1 cellular context compared by ENCODE assay signal in the genomic region with DNA sequence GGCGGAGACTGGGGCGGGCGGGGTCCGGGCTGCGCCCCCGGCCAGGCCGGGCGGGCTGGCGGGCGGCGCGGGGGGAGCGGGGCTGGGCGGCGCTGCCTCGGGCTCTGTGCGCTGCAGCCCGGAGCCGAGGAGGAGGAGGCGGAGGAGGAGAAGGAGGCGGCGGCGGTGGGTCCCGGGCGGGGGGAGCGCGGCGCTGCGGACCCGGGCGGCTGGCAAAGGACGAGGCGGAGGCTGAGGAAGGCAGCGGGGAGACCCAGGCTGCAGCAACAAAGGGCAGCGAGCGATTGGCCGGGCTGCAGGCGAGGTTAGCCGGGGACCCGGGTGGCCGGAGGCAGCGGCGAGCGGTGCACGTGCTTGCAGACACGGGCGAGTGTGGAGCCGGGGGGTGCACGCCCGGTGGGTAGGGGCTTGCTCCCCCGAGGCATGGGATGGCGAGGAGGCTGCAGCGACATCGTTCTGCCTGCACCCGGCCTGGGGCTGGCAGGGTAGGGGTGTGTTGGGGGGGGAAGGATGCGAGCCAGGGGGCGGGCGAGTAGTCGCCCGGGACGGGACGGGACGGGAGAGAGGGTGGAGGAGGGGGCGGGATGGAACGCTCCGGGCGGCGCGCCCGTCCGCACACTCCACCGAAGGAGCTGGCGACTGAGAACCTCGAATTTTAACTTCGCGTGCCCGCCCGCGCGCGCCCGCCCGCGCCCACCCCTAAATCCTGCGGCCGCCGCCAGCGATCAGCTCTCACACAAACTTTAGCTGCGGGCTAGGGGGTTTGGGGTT.
A peak's percentile ranks its signal among the peaks of the same experiment; 100 is the strongest.
TF ChIP-seq lines count a peak whose summit lies in the region.

No MANE protein-coding gene starts in this region.

TF ChIP-seq in WTC11, 78 proteins besides CTCF, POLR2A, EP300 and RAD21 (continued from another document and continues in another):
- TF ChIP-seq, protein P1, sequence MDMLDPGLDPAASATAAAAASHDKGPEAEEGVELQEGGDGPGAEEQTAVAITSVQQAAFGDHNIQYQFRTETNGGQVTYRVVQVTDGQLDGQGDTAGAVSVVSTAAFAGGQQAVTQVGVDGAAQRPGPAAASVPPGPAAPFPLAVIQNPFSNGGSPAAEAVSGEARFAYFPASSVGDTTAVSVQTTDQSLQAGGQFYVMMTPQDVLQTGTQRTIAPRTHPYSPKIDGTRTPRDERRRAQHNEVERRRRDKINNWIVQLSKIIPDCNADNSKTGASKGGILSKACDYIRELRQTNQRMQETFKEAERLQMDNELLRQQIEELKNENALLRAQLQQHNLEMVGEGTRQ (CRISPR knock-in tag; IDR thresholded peaks at IDR 0.05), result peak; percentile 31; the same call in 1 of the 2 replicates
- TF ChIP-seq IRF2 (CRISPR knock-in tag; IDR thresholded peaks at IDR 0.05; ENCODE audit: borderline replicate concordance, low read depth), result no peak
- no peak for TF ChIP-seq SMAD4 (CRISPR knock-in tag; IDR thresholded peaks at IDR 0.05)
- TF ChIP-seq, protein P2, sequence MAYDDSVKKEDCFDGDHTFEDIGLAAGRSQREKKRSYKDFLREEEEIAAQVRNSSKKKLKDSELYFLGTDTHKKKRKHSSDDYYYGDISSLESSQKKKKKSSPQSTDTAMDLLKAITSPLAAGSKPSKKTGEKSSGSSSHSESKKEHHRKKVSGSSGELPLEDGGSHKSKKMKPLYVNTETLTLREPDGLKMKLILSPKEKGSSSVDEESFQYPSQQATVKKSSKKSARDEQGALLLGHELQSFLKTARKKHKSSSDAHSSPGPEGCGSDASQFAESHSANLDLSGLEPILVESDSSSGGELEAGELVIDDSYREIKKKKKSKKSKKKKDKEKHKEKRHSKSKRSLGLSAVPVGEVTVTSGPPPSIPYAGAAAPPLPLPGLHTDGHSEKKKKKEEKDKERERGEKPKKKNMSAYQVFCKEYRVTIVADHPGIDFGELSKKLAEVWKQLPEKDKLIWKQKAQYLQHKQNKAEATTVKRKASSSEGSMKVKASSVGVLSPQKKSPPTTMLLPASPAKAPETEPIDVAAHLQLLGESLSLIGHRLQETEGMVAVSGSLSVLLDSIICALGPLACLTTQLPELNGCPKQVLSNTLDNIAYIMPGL (CRISPR knock-in tag; IDR thresholded peaks at IDR 0.05), result peak; percentile 52; the same call in 1 of the 2 replicates
- TF ChIP-seq NFATC4 (CRISPR knock-in tag; IDR thresholded peaks at IDR 0.05), result no peak
- TF ChIP-seq SOX15 (CRISPR knock-in tag; IDR thresholded peaks at IDR 0.05), result no peak
- no peak for TF ChIP-seq TEAD4 (CRISPR knock-in tag; IDR thresholded peaks at IDR 0.05)
- TF ChIP-seq, protein P3, sequence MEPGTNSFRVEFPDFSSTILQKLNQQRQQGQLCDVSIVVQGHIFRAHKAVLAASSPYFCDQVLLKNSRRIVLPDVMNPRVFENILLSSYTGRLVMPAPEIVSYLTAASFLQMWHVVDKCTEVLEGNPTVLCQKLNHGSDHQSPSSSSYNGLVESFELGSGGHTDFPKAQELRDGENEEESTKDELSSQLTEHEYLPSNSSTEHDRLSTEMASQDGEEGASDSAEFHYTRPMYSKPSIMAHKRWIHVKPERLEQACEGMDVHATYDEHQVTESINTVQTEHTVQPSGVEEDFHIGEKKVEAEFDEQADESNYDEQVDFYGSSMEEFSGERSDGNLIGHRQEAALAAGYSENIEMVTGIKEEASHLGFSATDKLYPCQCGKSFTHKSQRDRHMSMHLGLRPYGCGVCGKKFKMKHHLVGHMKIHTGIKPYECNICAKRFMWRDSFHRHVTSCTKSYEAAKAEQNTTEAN (CRISPR knock-in tag; IDR thresholded peaks at IDR 0.05), result peak; percentile 80; the same call in 1 of the 2 replicates
- no peak for TF ChIP-seq FOXJ3 (CRISPR knock-in tag; IDR thresholded peaks at IDR 0.05; ENCODE audit: borderline replicate concordance)
- TF ChIP-seq, protein P4, sequence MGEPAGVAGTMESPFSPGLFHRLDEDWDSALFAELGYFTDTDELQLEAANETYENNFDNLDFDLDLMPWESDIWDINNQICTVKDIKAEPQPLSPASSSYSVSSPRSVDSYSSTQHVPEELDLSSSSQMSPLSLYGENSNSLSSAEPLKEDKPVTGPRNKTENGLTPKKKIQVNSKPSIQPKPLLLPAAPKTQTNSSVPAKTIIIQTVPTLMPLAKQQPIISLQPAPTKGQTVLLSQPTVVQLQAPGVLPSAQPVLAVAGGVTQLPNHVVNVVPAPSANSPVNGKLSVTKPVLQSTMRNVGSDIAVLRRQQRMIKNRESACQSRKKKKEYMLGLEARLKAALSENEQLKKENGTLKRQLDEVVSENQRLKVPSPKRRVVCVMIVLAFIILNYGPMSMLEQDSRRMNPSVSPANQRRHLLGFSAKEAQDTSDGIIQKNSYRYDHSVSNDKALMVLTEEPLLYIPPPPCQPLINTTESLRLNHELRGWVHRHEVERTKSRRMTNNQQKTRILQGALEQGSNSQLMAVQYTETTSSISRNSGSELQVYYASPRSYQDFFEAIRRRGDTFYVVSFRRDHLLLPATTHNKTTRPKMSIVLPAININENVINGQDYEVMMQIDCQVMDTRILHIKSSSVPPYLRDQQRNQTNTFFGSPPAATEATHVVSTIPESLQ (CRISPR knock-in tag; IDR thresholded peaks at IDR 0.05), result no peak
- TF ChIP-seq SMAD3 (CRISPR knock-in tag; IDR thresholded peaks at IDR 0.05; ENCODE audit: borderline replicate concordance), result no peak
- TF ChIP-seq, protein P5, sequence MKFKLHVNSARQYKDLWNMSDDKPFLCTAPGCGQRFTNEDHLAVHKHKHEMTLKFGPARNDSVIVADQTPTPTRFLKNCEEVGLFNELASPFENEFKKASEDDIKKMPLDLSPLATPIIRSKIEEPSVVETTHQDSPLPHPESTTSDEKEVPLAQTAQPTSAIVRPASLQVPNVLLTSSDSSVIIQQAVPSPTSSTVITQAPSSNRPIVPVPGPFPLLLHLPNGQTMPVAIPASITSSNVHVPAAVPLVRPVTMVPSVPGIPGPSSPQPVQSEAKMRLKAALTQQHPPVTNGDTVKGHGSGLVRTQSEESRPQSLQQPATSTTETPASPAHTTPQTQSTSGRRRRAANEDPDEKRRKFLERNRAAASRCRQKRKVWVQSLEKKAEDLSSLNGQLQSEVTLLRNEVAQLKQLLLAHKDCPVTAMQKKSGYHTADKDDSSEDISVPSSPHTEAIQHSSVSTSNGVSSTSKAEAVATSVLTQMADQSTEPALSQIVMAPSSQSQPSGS (CRISPR knock-in tag; IDR thresholded peaks at IDR 0.05; ENCODE audit: borderline replicate concordance, low read depth), result no peak
- TF ChIP-seq, protein P6, sequence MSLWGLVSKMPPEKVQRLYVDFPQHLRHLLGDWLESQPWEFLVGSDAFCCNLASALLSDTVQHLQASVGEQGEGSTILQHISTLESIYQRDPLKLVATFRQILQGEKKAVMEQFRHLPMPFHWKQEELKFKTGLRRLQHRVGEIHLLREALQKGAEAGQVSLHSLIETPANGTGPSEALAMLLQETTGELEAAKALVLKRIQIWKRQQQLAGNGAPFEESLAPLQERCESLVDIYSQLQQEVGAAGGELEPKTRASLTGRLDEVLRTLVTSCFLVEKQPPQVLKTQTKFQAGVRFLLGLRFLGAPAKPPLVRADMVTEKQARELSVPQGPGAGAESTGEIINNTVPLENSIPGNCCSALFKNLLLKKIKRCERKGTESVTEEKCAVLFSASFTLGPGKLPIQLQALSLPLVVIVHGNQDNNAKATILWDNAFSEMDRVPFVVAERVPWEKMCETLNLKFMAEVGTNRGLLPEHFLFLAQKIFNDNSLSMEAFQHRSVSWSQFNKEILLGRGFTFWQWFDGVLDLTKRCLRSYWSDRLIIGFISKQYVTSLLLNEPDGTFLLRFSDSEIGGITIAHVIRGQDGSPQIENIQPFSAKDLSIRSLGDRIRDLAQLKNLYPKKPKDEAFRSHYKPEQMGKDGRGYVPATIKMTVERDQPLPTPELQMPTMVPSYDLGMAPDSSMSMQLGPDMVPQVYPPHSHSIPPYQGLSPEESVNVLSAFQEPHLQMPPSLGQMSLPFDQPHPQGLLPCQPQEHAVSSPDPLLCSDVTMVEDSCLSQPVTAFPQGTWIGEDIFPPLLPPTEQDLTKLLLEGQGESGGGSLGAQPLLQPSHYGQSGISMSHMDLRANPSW (CRISPR knock-in tag; conservative IDR thresholded peaks at IDR 0.05; ENCODE audit: low read depth), result no peak
- TF ChIP-seq, protein P7, sequence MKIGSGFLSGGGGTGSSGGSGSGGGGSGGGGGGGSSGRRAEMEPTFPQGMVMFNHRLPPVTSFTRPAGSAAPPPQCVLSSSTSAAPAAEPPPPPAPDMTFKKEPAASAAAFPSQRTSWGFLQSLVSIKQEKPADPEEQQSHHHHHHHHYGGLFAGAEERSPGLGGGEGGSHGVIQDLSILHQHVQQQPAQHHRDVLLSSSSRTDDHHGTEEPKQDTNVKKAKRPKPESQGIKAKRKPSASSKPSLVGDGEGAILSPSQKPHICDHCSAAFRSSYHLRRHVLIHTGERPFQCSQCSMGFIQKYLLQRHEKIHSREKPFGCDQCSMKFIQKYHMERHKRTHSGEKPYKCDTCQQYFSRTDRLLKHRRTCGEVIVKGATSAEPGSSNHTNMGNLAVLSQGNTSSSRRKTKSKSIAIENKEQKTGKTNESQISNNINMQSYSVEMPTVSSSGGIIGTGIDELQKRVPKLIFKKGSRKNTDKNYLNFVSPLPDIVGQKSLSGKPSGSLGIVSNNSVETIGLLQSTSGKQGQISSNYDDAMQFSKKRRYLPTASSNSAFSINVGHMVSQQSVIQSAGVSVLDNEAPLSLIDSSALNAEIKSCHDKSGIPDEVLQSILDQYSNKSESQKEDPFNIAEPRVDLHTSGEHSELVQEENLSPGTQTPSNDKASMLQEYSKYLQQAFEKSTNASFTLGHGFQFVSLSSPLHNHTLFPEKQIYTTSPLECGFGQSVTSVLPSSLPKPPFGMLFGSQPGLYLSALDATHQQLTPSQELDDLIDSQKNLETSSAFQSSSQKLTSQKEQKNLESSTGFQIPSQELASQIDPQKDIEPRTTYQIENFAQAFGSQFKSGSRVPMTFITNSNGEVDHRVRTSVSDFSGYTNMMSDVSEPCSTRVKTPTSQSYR (CRISPR knock-in tag; IDR thresholded peaks at IDR 0.05), result no peak; the same call in 1 of the 2 replicates
- no peak for TF ChIP-seq RORB (CRISPR knock-in tag; IDR thresholded peaks at IDR 0.05)
- TF ChIP-seq ZNF232 (CRISPR knock-in tag; IDR thresholded peaks at IDR 0.05), result no peak; the same call in 1 of the 2 replicates
- no peak for TF ChIP-seq ZNF416 (CRISPR knock-in tag; IDR thresholded peaks at IDR 0.05)
- TF ChIP-seq FOXK1 (CRISPR knock-in tag; IDR thresholded peaks at IDR 0.05), result 0 out of 2 replicates have a peak, but pooled peaks have one; percentile 32
- TF ChIP-seq TEAD1 (CRISPR knock-in tag; IDR thresholded peaks at IDR 0.05), result no peak
- TF ChIP-seq ZBTB21 (CRISPR knock-in tag; IDR thresholded peaks at IDR 0.05; ENCODE audit: borderline replicate concordance), result no peak
- TF ChIP-seq, protein P8, sequence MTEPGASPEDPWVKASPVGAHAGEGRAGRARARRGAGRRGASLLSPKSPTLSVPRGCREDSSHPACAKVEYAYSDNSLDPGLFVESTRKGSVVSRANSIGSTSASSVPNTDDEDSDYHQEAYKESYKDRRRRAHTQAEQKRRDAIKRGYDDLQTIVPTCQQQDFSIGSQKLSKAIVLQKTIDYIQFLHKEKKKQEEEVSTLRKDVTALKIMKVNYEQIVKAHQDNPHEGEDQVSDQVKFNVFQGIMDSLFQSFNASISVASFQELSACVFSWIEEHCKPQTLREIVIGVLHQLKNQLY (CRISPR knock-in tag; IDR thresholded peaks at IDR 0.05), result no peak
- peak; percentile 21; the same call in 1 of the 2 replicates for TF ChIP-seq TCF7 (CRISPR knock-in tag; IDR thresholded peaks at IDR 0.05; ENCODE audit: low read depth)
- TF ChIP-seq, protein P9, sequence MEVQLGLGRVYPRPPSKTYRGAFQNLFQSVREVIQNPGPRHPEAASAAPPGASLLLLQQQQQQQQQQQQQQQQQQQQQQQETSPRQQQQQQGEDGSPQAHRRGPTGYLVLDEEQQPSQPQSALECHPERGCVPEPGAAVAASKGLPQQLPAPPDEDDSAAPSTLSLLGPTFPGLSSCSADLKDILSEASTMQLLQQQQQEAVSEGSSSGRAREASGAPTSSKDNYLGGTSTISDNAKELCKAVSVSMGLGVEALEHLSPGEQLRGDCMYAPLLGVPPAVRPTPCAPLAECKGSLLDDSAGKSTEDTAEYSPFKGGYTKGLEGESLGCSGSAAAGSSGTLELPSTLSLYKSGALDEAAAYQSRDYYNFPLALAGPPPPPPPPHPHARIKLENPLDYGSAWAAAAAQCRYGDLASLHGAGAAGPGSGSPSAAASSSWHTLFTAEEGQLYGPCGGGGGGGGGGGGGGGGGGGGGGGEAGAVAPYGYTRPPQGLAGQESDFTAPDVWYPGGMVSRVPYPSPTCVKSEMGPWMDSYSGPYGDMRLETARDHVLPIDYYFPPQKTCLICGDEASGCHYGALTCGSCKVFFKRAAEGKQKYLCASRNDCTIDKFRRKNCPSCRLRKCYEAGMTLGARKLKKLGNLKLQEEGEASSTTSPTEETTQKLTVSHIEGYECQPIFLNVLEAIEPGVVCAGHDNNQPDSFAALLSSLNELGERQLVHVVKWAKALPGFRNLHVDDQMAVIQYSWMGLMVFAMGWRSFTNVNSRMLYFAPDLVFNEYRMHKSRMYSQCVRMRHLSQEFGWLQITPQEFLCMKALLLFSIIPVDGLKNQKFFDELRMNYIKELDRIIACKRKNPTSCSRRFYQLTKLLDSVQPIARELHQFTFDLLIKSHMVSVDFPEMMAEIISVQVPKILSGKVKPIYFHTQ (CRISPR knock-in tag; IDR thresholded peaks at IDR 0.05), result no peak
- no peak for TF ChIP-seq MXD4 (CRISPR knock-in tag; IDR thresholded peaks at IDR 0.05; ENCODE audit: borderline replicate concordance)
- TF ChIP-seq, protein P10, sequence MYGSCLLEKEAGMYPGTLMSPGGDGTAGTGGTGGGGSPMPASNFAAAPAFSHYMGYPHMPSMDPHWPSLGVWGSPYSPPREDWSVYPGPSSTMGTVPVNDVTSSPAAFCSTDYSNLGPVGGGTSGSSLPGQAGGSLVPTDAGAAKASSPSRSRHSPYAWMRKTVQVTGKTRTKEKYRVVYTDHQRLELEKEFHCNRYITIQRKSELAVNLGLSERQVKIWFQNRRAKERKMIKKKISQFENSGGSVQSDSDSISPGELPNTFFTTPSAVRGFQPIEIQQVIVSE (CRISPR knock-in tag; IDR thresholded peaks at IDR 0.05; ENCODE audit: borderline replicate concordance), result no peak
- TF ChIP-seq CBFB (CRISPR knock-in tag; IDR thresholded peaks at IDR 0.05; ENCODE audit: low read depth), result no peak
- TF ChIP-seq MYBL2 (CRISPR knock-in tag; IDR thresholded peaks at IDR 0.05), result no peak
- TF ChIP-seq, protein P11, sequence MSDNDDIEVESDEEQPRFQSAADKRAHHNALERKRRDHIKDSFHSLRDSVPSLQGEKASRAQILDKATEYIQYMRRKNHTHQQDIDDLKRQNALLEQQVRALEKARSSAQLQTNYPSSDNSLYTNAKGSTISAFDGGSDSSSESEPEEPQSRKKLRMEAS (CRISPR knock-in tag; IDR thresholded peaks at IDR 0.05), result peak; percentile 59; the same call in 1 of the 2 replicates
- no peak for TF ChIP-seq NR3C1 (CRISPR knock-in tag; conservative IDR thresholded peaks at IDR 0.05; ENCODE audit: low read depth)
- no peak for TF ChIP-seq TP53 (CRISPR knock-in tag; IDR thresholded peaks at IDR 0.05)
- TF ChIP-seq, protein P12, sequence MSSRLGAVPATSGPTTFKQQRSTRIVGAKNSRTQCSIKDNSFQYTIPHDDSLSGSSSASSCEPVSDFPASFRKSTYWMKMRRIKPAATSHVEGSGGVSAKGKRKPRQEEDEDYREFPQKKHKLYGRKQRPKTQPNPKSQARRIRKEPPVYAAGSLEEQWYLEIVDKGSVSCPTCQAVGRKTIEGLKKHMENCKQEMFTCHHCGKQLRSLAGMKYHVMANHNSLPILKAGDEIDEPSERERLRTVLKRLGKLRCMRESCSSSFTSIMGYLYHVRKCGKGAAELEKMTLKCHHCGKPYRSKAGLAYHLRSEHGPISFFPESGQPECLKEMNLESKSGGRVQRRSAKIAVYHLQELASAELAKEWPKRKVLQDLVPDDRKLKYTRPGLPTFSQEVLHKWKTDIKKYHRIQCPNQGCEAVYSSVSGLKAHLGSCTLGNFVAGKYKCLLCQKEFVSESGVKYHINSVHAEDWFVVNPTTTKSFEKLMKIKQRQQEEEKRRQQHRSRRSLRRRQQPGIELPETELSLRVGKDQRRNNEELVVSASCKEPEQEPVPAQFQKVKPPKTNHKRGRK (CRISPR knock-in tag; IDR thresholded peaks at IDR 0.05; ENCODE audit: borderline replicate concordance), result no peak
- TF ChIP-seq, protein P13, sequence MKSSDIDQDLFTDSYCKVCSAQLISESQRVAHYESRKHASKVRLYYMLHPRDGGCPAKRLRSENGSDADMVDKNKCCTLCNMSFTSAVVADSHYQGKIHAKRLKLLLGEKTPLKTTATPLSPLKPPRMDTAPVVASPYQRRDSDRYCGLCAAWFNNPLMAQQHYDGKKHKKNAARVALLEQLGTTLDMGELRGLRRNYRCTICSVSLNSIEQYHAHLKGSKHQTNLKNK (CRISPR knock-in tag; IDR thresholded peaks at IDR 0.05), result no peak
